In the genomic region with DNA sequence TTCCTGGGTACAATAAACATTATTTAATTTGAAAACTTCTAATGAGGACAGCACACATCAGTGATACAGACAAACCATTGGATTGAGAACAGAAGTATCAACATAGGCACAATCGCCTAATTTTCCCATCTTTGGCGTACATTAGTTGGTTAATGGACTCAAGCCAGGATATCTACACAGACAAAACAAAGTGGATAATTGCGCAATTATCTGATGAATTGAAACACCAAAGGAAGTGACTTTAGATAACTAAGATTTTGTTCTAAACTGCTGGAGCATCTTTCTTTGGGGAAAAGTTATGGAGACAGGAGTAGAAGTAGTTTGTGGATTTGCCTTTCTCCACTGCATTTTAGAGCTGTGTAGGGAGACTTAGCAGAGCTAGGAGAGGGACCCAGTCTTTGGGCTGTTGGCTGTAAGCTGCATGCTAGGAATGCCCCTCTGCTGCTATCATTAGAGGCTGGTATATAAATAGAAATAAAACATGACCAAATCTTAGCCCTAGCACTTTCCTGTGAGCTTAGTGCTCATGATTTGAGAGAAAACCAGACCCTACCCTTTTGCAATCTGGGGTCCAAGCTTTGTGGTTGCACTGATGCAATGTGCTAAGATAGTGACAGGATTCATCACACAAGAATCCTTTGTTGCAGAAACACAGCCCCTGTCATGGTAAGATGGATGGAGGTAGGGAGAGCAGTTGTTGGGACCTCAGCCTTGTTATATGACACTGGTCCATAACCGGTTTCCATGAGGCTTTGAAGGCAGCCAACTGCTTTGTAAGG, we compare ENCODE assay signal across 1 cellular context.
A peak's percentile ranks its signal among the peaks of the same experiment; 100 is the strongest.
TF ChIP-seq lines count a peak whose summit lies in the region.

No MANE protein-coding gene starts in this region.

TF ChIP-seq in IMR-90, 13 proteins besides CTCF, POLR2A, EP300 and RAD21:
- TF ChIP-seq, protein P1, sequence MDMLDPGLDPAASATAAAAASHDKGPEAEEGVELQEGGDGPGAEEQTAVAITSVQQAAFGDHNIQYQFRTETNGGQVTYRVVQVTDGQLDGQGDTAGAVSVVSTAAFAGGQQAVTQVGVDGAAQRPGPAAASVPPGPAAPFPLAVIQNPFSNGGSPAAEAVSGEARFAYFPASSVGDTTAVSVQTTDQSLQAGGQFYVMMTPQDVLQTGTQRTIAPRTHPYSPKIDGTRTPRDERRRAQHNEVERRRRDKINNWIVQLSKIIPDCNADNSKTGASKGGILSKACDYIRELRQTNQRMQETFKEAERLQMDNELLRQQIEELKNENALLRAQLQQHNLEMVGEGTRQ (IDR thresholded peaks at IDR 0.05; ENCODE audit: low read depth, low read length): no peak
- TF ChIP-seq NFE2L2 (IDR thresholded peaks at IDR 0.05; ENCODE audit: low read depth, low read length) (no peak), RFX5 (IDR thresholded peaks at IDR 0.05; ENCODE audit: low read depth, low read length) (no peak), CEBPB (IDR thresholded peaks at IDR 0.05; ENCODE audit: low read depth, low read length) (peak; percentile 88), CHD1 (IDR thresholded peaks at IDR 0.05; ENCODE audit: low read depth, low read length) (no peak)
- TF ChIP-seq, protein P2, sequence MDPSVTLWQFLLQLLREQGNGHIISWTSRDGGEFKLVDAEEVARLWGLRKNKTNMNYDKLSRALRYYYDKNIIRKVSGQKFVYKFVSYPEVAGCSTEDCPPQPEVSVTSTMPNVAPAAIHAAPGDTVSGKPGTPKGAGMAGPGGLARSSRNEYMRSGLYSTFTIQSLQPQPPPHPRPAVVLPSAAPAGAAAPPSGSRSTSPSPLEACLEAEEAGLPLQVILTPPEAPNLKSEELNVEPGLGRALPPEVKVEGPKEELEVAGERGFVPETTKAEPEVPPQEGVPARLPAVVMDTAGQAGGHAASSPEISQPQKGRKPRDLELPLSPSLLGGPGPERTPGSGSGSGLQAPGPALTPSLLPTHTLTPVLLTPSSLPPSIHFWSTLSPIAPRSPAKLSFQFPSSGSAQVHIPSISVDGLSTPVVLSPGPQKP (IDR thresholded peaks at IDR 0.05; ENCODE audit: borderline replicate concordance, low read depth, low read length): no peak
